8 cellular contexts compared by ENCODE assay signal in genomic region chr12:132886529-132887477, GRCh38. TPM values are rescaled to one million over a fixed set of nuclear protein-coding genes. Genes with fewer than 3 reads are reported as not detected.
DNase-seq lines count a peak whose midpoint lies in the region; ATAC-seq and TF ChIP-seq lines count a peak whose summit lies in the region.

No MANE protein-coding gene starts in this region.

- CTCF ChIA-PET in activated B cell treated with CpG ODN at 0.5 μM for 24 hours (lab: Charles Lee), result interaction anchor here (1.1 kb wide), 1 partner anchor 18 kb away, joined by 3 read pairs; no protein-coding TSS in a partner anchor

- POLR2A ChIA-PET in activated B cell treated with CpG ODN at 0.5 μM for 24 hours (lab: Charles Lee), result interaction anchor here (0.5 to 2.2 kb wide), 16 partner anchors 11 to 830 kb away, joined by 3 to 19 read pairs (median 4); partner anchors contain the start of genes GOLGA3, PGAM5, ZNF10 and ZNF140

- H3K27ac ChIP-seq in ovary, result no peak overlapping the region

- H3K4me3 ChIP-seq in foreskin fibroblast (ENCODE audit: low read depth in 1 of 2, low read length in 2 of 2) (peak overlapping the region; percentile 65 to 83), ovary (peak overlapping the region; percentile 91)

- H3K27me3 ChIP-seq in ovary, result no peaks in the 10 kb centered on the region

- no peaks in the 10 kb centered on the region for H3K9me3 ChIP-seq in ovary

- no peak for TF ChIP-seq EP300 in ovary (IDR thresholded peaks at IDR 0.05)

- no peaks in the 10 kb centered on the region for H3K36me3 ChIP-seq in ovary

- H3K4me3 Mint-ChIP-seq in CD14-positive monocyte (peak overlapping the region; percentile 82 to 85), activated B cell treated with CpG ODN at 0.5 μM for 24 hours (peak overlapping the region; percentile 83)

- H3K4me1 ChIP-seq in ovary (ENCODE audit: insufficient read depth), result no peaks in the 10 kb centered on the region

- no peak for TF ChIP-seq POLR2A in ovary (IDR thresholded peaks at IDR 0.05)

- H3K27me3 Mint-ChIP-seq in CD14-positive monocyte (ENCODE audit: low read depth in 3 of 3) (peaks cover 3 to 10% (median 8%) of the 10 kb centered on the region in 3 donors), activated B cell treated with CpG ODN at 0.5 μM for 24 hours (peaks cover 7% of the 10 kb centered on the region)

- WGBS in ovary, 3 donors, result 6 to 34% (median 9%) methylated on average over 14 to 64 of the region's 64 CpGs

- H3K9me3 Mint-ChIP-seq in CD14-positive monocyte (peaks cover 23 to 55% (median 37%) of the 10 kb centered on the region in 7 donors), activated B cell treated with CpG ODN at 0.5 μM for 24 hours (peaks cover 7% of the 10 kb centered on the region)

- DNase-seq in CD14-positive monocyte (ENCODE audit: low spot score), result no peak
- DNase-seq in activated B cell treated with CpG ODN at 0.5 μM for 24 hours, result no peak
- peak in 1 of 2 donors; percentile 26 for DNase-seq in foreskin fibroblast
- DNase-seq in ovary, result no peak
- no peak for DNase-seq in SW480 (ENCODE audit: low spot score)
- DNase-seq in DMS114 treated with DMSO at 0.1 percent for 48 hours (lab: John Stamatoyannopoulos, UW; ENCODE audit: unreplicated experiment), result no peak

- intact Hi-C loops in CD14-positive monocyte (cut with micrococcal nuclease), result loop anchor here (1.0 to 10.0 kb wide), 6 partner anchors 21 to 195 kb away; partner anchors contain the start of genes ZNF140 (in 2 of the 2), ANKLE2 (in 1 of the 2) and GOLGA3 (in 1 of the 2)
- intact Hi-C loops in activated B cell treated with CpG ODN at 0.5 μM for 24 hours (cut with micrococcal nuclease), result loop anchor here (1.0 to 5.0 kb wide), 10 partner anchors 17 to 243 kb away; partner anchors contain the start of genes PGAM5, ZNF10, ZNF140 and ZNF26
- intact Hi-C loops in ovary (cut with DNase I), result no loop called here

- H3K36me3 Mint-ChIP-seq in CD14-positive monocyte (peaks cover 25 to 39% of the 10 kb centered on the region in 2 donors), activated B cell treated with CpG ODN at 0.5 μM for 24 hours (ENCODE audit: low read depth) (peaks cover 36% of the 10 kb centered on the region)

- no peak for TF ChIP-seq CTCF in CD14-positive monocyte (IDR thresholded peaks at IDR 0.05)
- no peak for TF ChIP-seq CTCF in activated B cell treated with CpG ODN at 0.5 μM for 24 hours (IDR thresholded peaks at IDR 0.05)
- TF ChIP-seq CTCF in foreskin fibroblast (IDR thresholded peaks at IDR 0.05; ENCODE audit: low read depth, low read length), result no peak
- no peak for TF ChIP-seq CTCF in ovary (IDR thresholded peaks at IDR 0.05)

- peaks cover 23% of the 10 kb centered on the region for H3K4me1 Mint-ChIP-seq in CD14-positive monocyte
- H3K4me1 Mint-ChIP-seq in activated B cell treated with CpG ODN at 0.5 μM for 24 hours, result peaks cover 28% of the 10 kb centered on the region

- ATAC-seq in GM19351 (IDR thresholded peaks at IDR 0.05; ENCODE audit: unreplicated experiment), result peak; percentile 19
- peak; percentile 26 for ATAC-seq in HG03442 (IDR thresholded peaks at IDR 0.05; ENCODE audit: unreplicated experiment)
- peak; percentile 2 for ATAC-seq in activated B cell treated with CpG ODN at 0.5 μM for 24 hours (ENCODE audit: low read depth)

- peak overlapping the region; percentile 64 to 99 (median 87) for H3K27ac Mint-ChIP-seq in CD14-positive monocyte
- H3K27ac Mint-ChIP-seq in activated B cell treated with CpG ODN at 0.5 μM for 24 hours, result peak overlapping the region; percentile 69

RNA-seq across cellular contexts. Expression of gene CHFR, which starts 0.6 kb away (rescaled TPM):
- polyA plus RNA-seq in CD14-positive monocyte (10 to 100 TPM; 28.0 to 39.3 TPM), ovary (10 to 100 TPM; 12.0 to 17.5 TPM)
- total RNA-seq in activated B cell treated with CpG ODN at 0.5 μM for 24 hours (89.4 and 108 TPM in 2 replicates), ovary (10 to 100 TPM; 11.7 to 36.4 (median 18.8) TPM)

RNA-seq across cellular contexts. Expression of gene GOLGA3, which starts 58.1 kb away (rescaled TPM):
- polyA plus RNA-seq in CD14-positive monocyte (1 to 10 TPM; 1.2 to 2.4 TPM), ovary (10 to 100 TPM; 14.4 to 14.9 TPM)
- total RNA-seq in activated B cell treated with CpG ODN at 0.5 μM for 24 hours (51.3 and 52.4 TPM in 2 replicates), ovary (10 to 100 TPM; 31.1 to 76.0 (median 52.4) TPM)

Comparison
In these comparisons a context has a peak if more than half of its experiments do, and no peak if none do; other contexts are left out.
1. intact Hi-C loops: an anchor here in CD14-positive monocyte (1.0 to 10.0 kb wide) and activated B cell treated with CpG ODN at 0.5 μM for 24 hours (1.0 to 5.0 kb wide); none called in ovary.